Comparison of ENCODE assay signal across 31 cellular contexts in the genomic region with DNA sequence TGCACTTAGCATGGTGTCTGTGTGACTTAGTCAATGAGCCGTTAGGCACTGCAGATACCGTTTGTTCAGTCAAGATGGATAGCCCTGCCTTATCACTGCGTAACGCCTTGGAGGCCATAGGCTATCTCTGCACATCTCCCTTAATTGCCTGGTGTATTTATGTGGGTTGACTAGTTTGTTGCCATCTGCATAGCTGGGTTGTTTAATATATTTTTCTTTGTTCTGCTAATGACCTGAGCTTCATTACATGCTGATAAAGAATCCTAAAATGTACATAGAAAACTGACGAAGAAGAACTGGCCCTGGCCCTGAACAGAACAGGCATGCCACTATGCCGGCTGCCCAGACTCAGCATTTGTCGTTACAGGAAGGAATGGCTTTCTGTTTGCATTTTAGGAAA.
DNase-seq lines count a peak whose midpoint lies in the region; ATAC-seq and TF ChIP-seq lines count a peak whose summit lies in the region.
"Had no signal": no experiment of that assay in that cellular context is flagged by ENCODE, and none has a peak within 500 bp of the region (broad histone marks: within the 10 kb centered on the region; RNA-seq: fewer than 3 reads in every experiment).

No MANE protein-coding gene starts in this region.

- H3K36me3 Mint-ChIP-seq in activated T-helper 1 cell treated with anti-CD3 and anti-CD28 coated beads, Interleukin-12 subunit alpha, Interleukin-12 subunit beta, Interleukin-2, Interleukin-4 antibody, amounts not matched to agents 30 ng/mL and 10 ng/mL and 1 ng/mL, durations not matched to agents 14 hours and 24 hours and 36 hours (ENCODE audit: low read depth) = peaks cover 2% of the 10 kb centered on the region
- H3K36me3 Mint-ChIP-seq in immature natural killer cell = peaks cover 0 to 6% (median 0%) of the 10 kb centered on the region in 3 donors
- H3K36me3 Mint-ChIP-seq: activated naive CD8-positive, alpha-beta T cell treated with anti-CD3 and anti-CD28 coated beads, Interleukin-2, amount 10 ng/mL, durations not matched to agents 7 days and 5 days; CD4-positive, alpha-beta memory T cell; IgD-negative memory B cell; neural progenitor cell; WTC11 had no signal

- no peak overlapping the region for H3K4me3 ChIP-seq in SK-N-SH (ENCODE audit: low read depth in 2 of 2, low read length in 1 of 2)
- no peak overlapping the region for H3K4me3 ChIP-seq in smooth muscle cell
- H3K4me3 ChIP-seq: esophagus squamous epithelium, neural progenitor cell, Peyer's patch, right atrium auricular region, stomach, thyroid gland had no signal

- no peaks in the 10 kb centered on the region for H3K79me2 ChIP-seq in SK-N-SH (ENCODE audit: insufficient read depth)
- no peaks in the 10 kb centered on the region for H3K79me2 ChIP-seq in smooth muscle cell (ENCODE audit: low read depth)

- TF ChIP-seq EP300 in SK-N-SH (IDR thresholded peaks at IDR 0.05; ENCODE audit: borderline replicate concordance in 1 of 2, low read depth in 1 of 2, low read length in 1 of 2) = no peak

- CTCF ChIA-PET in SK-N-SH (lab: Yijun Ruan, JAX) = no interaction called here

- no peaks in the 10 kb centered on the region for H3K27me3 ChIP-seq in SK-N-SH (ENCODE audit: insufficient read depth)
- H3K27me3 ChIP-seq in smooth muscle cell (ENCODE audit: low read depth) = peaks cover 12% of the 10 kb centered on the region
- H3K27me3 ChIP-seq: esophagus squamous epithelium, neural progenitor cell, Peyer's patch, right atrium auricular region, stomach, thyroid gland had no signal

- WGBS in SK-N-SH (ENCODE audit: low lambda C conversion rate) = 44% methylated on average over 7 of the region's 7 CpGs
- WGBS in smooth muscle cell (ENCODE audit: low lambda C conversion rate) = 24% methylated on average over 7 of the region's 7 CpGs

- H3K9me3 ChIP-seq in SK-N-SH (no peaks in the 10 kb centered on the region), smooth muscle cell (replicated peaks; ENCODE audit: low read depth) (no peaks in the 10 kb centered on the region)
- H3K9me3 ChIP-seq: esophagus squamous epithelium, Peyer's patch, right atrium auricular region, stomach, thyroid gland had no signal

- ATAC-seq in SK-N-SH treated with all-trans-retinoic acid at 6 μM for 48 hours = no peak
- ATAC-seq: WTC11 had no signal

- H3K4me3 Mint-ChIP-seq in activated T-helper 1 cell treated with anti-CD3 and anti-CD28 coated beads, Interleukin-12 subunit alpha, Interleukin-12 subunit beta, Interleukin-2, Interleukin-4 antibody, amounts not matched to agents 30 ng/mL and 10 ng/mL and 1 ng/mL, durations not matched to agents 14 hours and 24 hours and 36 hours = peak overlapping the region; percentile 48
- H3K4me3 Mint-ChIP-seq in immature natural killer cell = peak overlapping the region; percentile 52 to 84 (median 72)
- H3K4me3 Mint-ChIP-seq: activated CD4-positive, alpha-beta T cell treated with anti-CD3 and anti-CD28 coated beads, Interleukin-2, amount 10 ng/mL, durations not matched to agents 7 days and 5 days; activated naive CD8-positive, alpha-beta T cell treated with anti-CD3 and anti-CD28 coated beads, Interleukin-2, amount 10 ng/mL, durations not matched to agents 7 days and 5 days; CD4-positive, alpha-beta memory T cell; endodermal cell; IgD-negative memory B cell; neural progenitor cell; WTC11 had no signal

- H3F3A ChIP-seq in SK-N-SH (replicated peaks; ENCODE audit: insufficient read depth) (no peaks in the 10 kb centered on the region), smooth muscle cell (ENCODE audit: low read depth) (no peaks in the 10 kb centered on the region)

- H3K27me3 Mint-ChIP-seq in activated T-helper 1 cell treated with anti-CD3 and anti-CD28 coated beads, Interleukin-12 subunit alpha, Interleukin-12 subunit beta, Interleukin-2, Interleukin-4 antibody, amounts not matched to agents 30 ng/mL and 10 ng/mL and 1 ng/mL, durations not matched to agents 14 hours and 24 hours and 36 hours (ENCODE audit: insufficient read depth) = no peaks in the 10 kb centered on the region
- H3K27me3 Mint-ChIP-seq in immature natural killer cell (ENCODE audit: low read depth in 3 of 3) = peaks cover 0 to 9% (median 2%) of the 10 kb centered on the region in 3 donors

- H3K27ac Mint-ChIP-seq in activated T-helper 1 cell treated with anti-CD3 and anti-CD28 coated beads, Interleukin-12 subunit alpha, Interleukin-12 subunit beta, Interleukin-2, Interleukin-4 antibody, amounts not matched to agents 30 ng/mL and 10 ng/mL and 1 ng/mL, durations not matched to agents 14 hours and 24 hours and 36 hours = peak overlapping the region; percentile 76
- H3K27ac Mint-ChIP-seq in immature natural killer cell = no peak overlapping the region
- H3K27ac Mint-ChIP-seq: activated CD4-positive, alpha-beta T cell treated with anti-CD3 and anti-CD28 coated beads, Interleukin-2, amount 10 ng/mL, durations not matched to agents 7 days and 5 days; activated naive CD8-positive, alpha-beta T cell treated with anti-CD3 and anti-CD28 coated beads, Interleukin-2, amount 10 ng/mL, durations not matched to agents 7 days and 5 days; CD4-positive, alpha-beta memory T cell; endodermal cell; IgD-negative memory B cell; neural progenitor cell; WTC11 had no signal

- DNase-seq in SK-N-SH = no peak
- DNase-seq in activated T-helper 1 cell treated with anti-CD3 and anti-CD28 coated beads, Interleukin-12 subunit alpha, Interleukin-12 subunit beta, Interleukin-2, Interleukin-4 antibody, amounts not matched to agents 30 ng/mL and 10 ng/mL and 1 ng/mL, durations not matched to agents 14 hours and 24 hours and 36 hours (ENCODE audit: low spot score) = no peak
- DNase-seq in immature natural killer cell = no peak
- no peak for DNase-seq in smooth muscle cell (lab: John Stamatoyannopoulos, UW; ENCODE audit: unreplicated experiment)
- no peak for DNase-seq in MV-4-11 (lab: John Stamatoyannopoulos, UW)
- DNase-seq in dedifferentiated amniotic fluid mesenchymal stem cell (ENCODE audit: extremely low spot score) = no peak
- no peak for DNase-seq in stimulated activated naive CD4-positive, alpha-beta T cell (lab: John Stamatoyannopoulos, UW)
- DNase-seq: activated CD4-positive, alpha-beta T cell treated with anti-CD3 and anti-CD28 coated beads, Interleukin-2, amount 10 ng/mL, durations not matched to agents 7 days and 5 days; activated effector memory CD4-positive, alpha-beta T cell treated with anti-CD3 and anti-CD28 coated beads, Interleukin-2, amount 50 U/mL, for 16 hours; activated naive CD8-positive, alpha-beta T cell treated with anti-CD3 and anti-CD28 coated beads, Interleukin-2, amount 10 ng/mL, durations not matched to agents 7 days and 5 days; activated T-cell treated with anti-CD3 and anti-CD28 coated beads, Interleukin-2, amount 50 U/mL, for 1 hour; AML-193; CD4-positive, alpha-beta memory T cell; central memory CD4-positive, alpha-beta T cell; dermis blood vessel endothelial cell; EL; endodermal cell; esophagus squamous epithelium; GOT3; left colon; Peyer's patch; SHP77 treated with DMSO at 0.1 percent for 48 hours; stimulated activated CD4-positive, alpha-beta T cell treated with anti-CD3 and anti-CD28 coated beads, Interleukin-2, amount 100 ng/mL, for 48 hours; stomach; T1000; thyroid gland had no signal

- H3K9me3 Mint-ChIP-seq in activated T-helper 1 cell treated with anti-CD3 and anti-CD28 coated beads, Interleukin-12 subunit alpha, Interleukin-12 subunit beta, Interleukin-2, Interleukin-4 antibody, amounts not matched to agents 30 ng/mL and 10 ng/mL and 1 ng/mL, durations not matched to agents 14 hours and 24 hours and 36 hours = no peaks in the 10 kb centered on the region
- H3K9me3 Mint-ChIP-seq in immature natural killer cell = no peaks in the 10 kb centered on the region
- H3K9me3 Mint-ChIP-seq: activated CD4-positive, alpha-beta T cell treated with anti-CD3 and anti-CD28 coated beads, Interleukin-2, amount 10 ng/mL, durations not matched to agents 7 days and 5 days; activated naive CD8-positive, alpha-beta T cell treated with anti-CD3 and anti-CD28 coated beads, Interleukin-2, amount 10 ng/mL, durations not matched to agents 7 days and 5 days; endodermal cell; IgD-negative memory B cell; neural progenitor cell; WTC11 had no signal

- no peaks in the 10 kb centered on the region for H3K36me3 ChIP-seq in SK-N-SH (replicated peaks in 1 of 2; ENCODE audit: control insufficient read depth in 1 of 2, insufficient read depth in 2 of 2, low read length in 1 of 2)
- H3K36me3 ChIP-seq in smooth muscle cell (ENCODE audit: low read depth) = no peaks in the 10 kb centered on the region
- H3K36me3 ChIP-seq: esophagus squamous epithelium, neural progenitor cell, Peyer's patch, right atrium auricular region, stomach, thyroid gland had no signal

- peaks cover 0 to 4% of the 10 kb centered on the region in 2 experiments; a peak in 1 of 4 replicates for H3K4me1 ChIP-seq in SK-N-SH (ENCODE audit: control insufficient read depth in 1 of 2, insufficient read depth in 2 of 2, low read depth in 1 of 2, low read length in 1 of 2)
- H3K4me1 ChIP-seq in smooth muscle cell (ENCODE audit: low read depth) = peaks cover 5% of the 10 kb centered on the region
- H3K4me1 ChIP-seq: Peyer's patch had no signal

- H2AFZ ChIP-seq in SK-N-SH (ENCODE audit: low read depth) (no peak overlapping the region), smooth muscle cell (ENCODE audit: low read depth) (peak overlapping the region; percentile 31)
- H2AFZ ChIP-seq: neural progenitor cell had no signal

- no peaks in the 10 kb centered on the region for H4K20me1 ChIP-seq in SK-N-SH (ENCODE audit: insufficient read depth)
- H4K20me1 ChIP-seq in smooth muscle cell (ENCODE audit: low read depth) = no peaks in the 10 kb centered on the region

- POLR2A ChIA-PET in SK-N-SH (lab: Yijun Ruan, JAX) = no interaction called here

- H3K9me2 ChIP-seq in SK-N-SH = no peaks in the 10 kb centered on the region

- H3K27ac ChIP-seq in SK-N-SH (ENCODE audit: low read depth in 2 of 2, low read length in 1 of 2) (no peak overlapping the region), smooth muscle cell (ENCODE audit: low read depth) (no peak overlapping the region)
- H3K27ac ChIP-seq: esophagus squamous epithelium, neural progenitor cell, Peyer's patch, right atrium auricular region, thyroid gland had no signal

- H3K9ac ChIP-seq in SK-N-SH (no peak overlapping the region), smooth muscle cell (ENCODE audit: low read depth) (no peak overlapping the region)
- H3K9ac ChIP-seq: neural progenitor cell had no signal

- peaks cover 52% of the 10 kb centered on the region for H3K4me1 Mint-ChIP-seq in activated T-helper 1 cell treated with anti-CD3 and anti-CD28 coated beads, Interleukin-12 subunit alpha, Interleukin-12 subunit beta, Interleukin-2, Interleukin-4 antibody, amounts not matched to agents 30 ng/mL and 10 ng/mL and 1 ng/mL, durations not matched to agents 14 hours and 24 hours and 36 hours (ENCODE audit: low read depth)
- peaks cover 27 to 32% of the 10 kb centered on the region in 2 donors for H3K4me1 Mint-ChIP-seq in immature natural killer cell
- H3K4me1 Mint-ChIP-seq: IgD-negative memory B cell had no signal

- no peak for TF ChIP-seq RAD21 in SK-N-SH (IDR thresholded peaks at IDR 0.05; ENCODE audit: low read length)

- no peak overlapping the region for H3K4me2 ChIP-seq in SK-N-SH
- peak overlapping the region; percentile 22 for H3K4me2 ChIP-seq in smooth muscle cell
- H3K4me2 ChIP-seq: neural progenitor cell had no signal

- intact Hi-C loops in activated T-helper 1 cell treated with anti-CD3 and anti-CD28 coated beads, Interleukin-12 subunit alpha, Interleukin-12 subunit beta, Interleukin-2, Interleukin-4 antibody, amounts not matched to agents 30 ng/mL and 10 ng/mL and 1 ng/mL, durations not matched to agents 14 hours and 24 hours and 36 hours (cut with micrococcal nuclease) = loop anchor here (1.0 to 5.0 kb wide), 5 partner anchors 9 to 293 kb away; no protein-coding TSS in a partner anchor

- no peak for TF ChIP-seq CTCF in SK-N-SH (IDR thresholded peaks at IDR 0.05)
- no peak for TF ChIP-seq CTCF in smooth muscle cell (IDR thresholded peaks at IDR 0.05; ENCODE audit: borderline replicate concordance, insufficient read depth, poor library complexity, severe bottlenecking)
